Comparison of ENCODE assay signal across 8 cellular contexts in genomic region chr3:27360113-27361078, GRCh38. TPM values are rescaled to one million over a fixed set of nuclear protein-coding genes. Genes with fewer than 3 reads are reported as not detected.
DNase-seq lines count a peak whose midpoint lies in the region; ATAC-seq and TF ChIP-seq lines count a peak whose summit lies in the region.

No MANE protein-coding gene starts in this region.

- CTCF ChIA-PET in activated CD8-positive, alpha-beta memory T cell treated with anti-CD3 and anti-CD28 coated beads, Interleukin-2, amount 10 ng/mL, durations not matched to agents 7 days and 5 days (lab: Charles Lee), result interaction anchor here (0.6 kb wide), 1 partner anchor 101 kb away, joined by 4 read pairs; no protein-coding TSS in a partner anchor

- H3K27me3 ChIP-seq in hepatocyte, result no peaks in the 10 kb centered on the region
- no peaks in the 10 kb centered on the region for H3K27me3 ChIP-seq in dorsolateral prefrontal cortex

- H3K27ac Mint-ChIP-seq in activated CD8-positive, alpha-beta memory T cell treated with anti-CD3 and anti-CD28 coated beads, Interleukin-2, amount 10 ng/mL, durations not matched to agents 7 days and 5 days, result no peak overlapping the region

- H4K20me1 ChIP-seq in hepatocyte (ENCODE audit: insufficient read depth, poor library complexity, severe bottlenecking), result no peaks in the 10 kb centered on the region

- H3K9me3 Mint-ChIP-seq in activated CD8-positive, alpha-beta memory T cell treated with anti-CD3 and anti-CD28 coated beads, Interleukin-2, amount 10 ng/mL, durations not matched to agents 7 days and 5 days (ENCODE audit: low read depth), result no peaks in the 10 kb centered on the region

- H3K9me3 ChIP-seq in hepatocyte (ENCODE audit: low read depth), result no peaks in the 10 kb centered on the region

- DNase-seq in NCI-H524 treated with DMSO at 0.1 percent for 48 hours (lab: John Stamatoyannopoulos, UW), result peak; percentile 23
- DNase-seq in hepatocyte (ENCODE audit: low spot score), result peak; percentile 70
- no peak for DNase-seq in dorsolateral prefrontal cortex
- no peak for DNase-seq in AG20443 (ENCODE audit: low spot score)
- DNase-seq in activated effector memory CD4-positive, alpha-beta T cell treated with anti-CD3 and anti-CD28 coated beads, Interleukin-2, amount 50 U/mL, for 16 hours, result no peak
- no peak for DNase-seq in activated CD8-positive, alpha-beta memory T cell treated with anti-CD3 and anti-CD28 coated beads, Interleukin-2, amount 10 ng/mL, durations not matched to agents 7 days and 5 days

- H2AFZ ChIP-seq in hepatocyte, result no peak overlapping the region

- H3K9me2 ChIP-seq in hepatocyte (replicated peaks; ENCODE audit: insufficient read depth), result no peaks in the 10 kb centered on the region

- no peaks in the 10 kb centered on the region for H3K27me3 Mint-ChIP-seq in activated CD8-positive, alpha-beta memory T cell treated with anti-CD3 and anti-CD28 coated beads, Interleukin-2, amount 10 ng/mL, durations not matched to agents 7 days and 5 days

- no peak overlapping the region for H3K4me3 ChIP-seq in hepatocyte
- H3K4me3 ChIP-seq in dorsolateral prefrontal cortex, result no peak overlapping the region

- H3K4me3 Mint-ChIP-seq in activated CD8-positive, alpha-beta memory T cell treated with anti-CD3 and anti-CD28 coated beads, Interleukin-2, amount 10 ng/mL, durations not matched to agents 7 days and 5 days, result no peak overlapping the region

- TF ChIP-seq CTCF in hepatocyte (IDR thresholded peaks at IDR 0.05; ENCODE audit: poor library complexity) (no peak), dorsolateral prefrontal cortex (IDR thresholded peaks at IDR 0.05 in 54 of 56, conservative IDR thresholded peaks at IDR 0.05 in 2 of 56; ENCODE audit: low read depth in 1 of 56, partially characterized antibody in 56 of 56) (no peak)

- H3K4me1 ChIP-seq in hepatocyte (ENCODE audit: insufficient read depth), result peaks cover 28% of the 10 kb centered on the region

- no peaks in the 10 kb centered on the region for H3K36me3 ChIP-seq in hepatocyte (replicated peaks; ENCODE audit: insufficient read depth, low read depth)

- ATAC-seq in GM18511 (IDR thresholded peaks at IDR 0.05; ENCODE audit: unreplicated experiment) (peak; percentile 67), HG02943 (IDR thresholded peaks at IDR 0.05; ENCODE audit: low read depth, unreplicated experiment) (peak; percentile 42)
- no peak for ATAC-seq in activated CD8-positive, alpha-beta memory T cell treated with anti-CD3 and anti-CD28 coated beads, Interleukin-2, amount 10 ng/mL, durations not matched to agents 7 days and 5 days

- intact Hi-C loops in dorsolateral prefrontal cortex (cut with DNase I), result no loop called here

- no peaks in the 10 kb centered on the region for H3K79me2 ChIP-seq in hepatocyte

- peaks cover 27% of the 10 kb centered on the region for H3K4me1 Mint-ChIP-seq in activated CD8-positive, alpha-beta memory T cell treated with anti-CD3 and anti-CD28 coated beads, Interleukin-2, amount 10 ng/mL, durations not matched to agents 7 days and 5 days

- no peaks in the 10 kb centered on the region for H3K36me3 Mint-ChIP-seq in activated CD8-positive, alpha-beta memory T cell treated with anti-CD3 and anti-CD28 coated beads, Interleukin-2, amount 10 ng/mL, durations not matched to agents 7 days and 5 days

- 66% methylated on average over 7 of the region's 7 CpGs for WGBS in hepatocyte (ENCODE audit: low lambda C conversion rate, missing lambda C conversion rate)

- no peak overlapping the region for H3K4me2 ChIP-seq in hepatocyte

- H3K27ac ChIP-seq in hepatocyte (peak overlapping the region; percentile 61), dorsolateral prefrontal cortex (no peak overlapping the region)

RNA-seq across cellular contexts. Expression of gene NEK10, which starts 8.8 kb away (rescaled TPM):
- 2.0 and 2.3 TPM in 2 replicates for total RNA-seq in hepatocyte
- 0.13 and 0.73 TPM in 2 replicates for polyA plus RNA-seq in hepatocyte
- 10 to 100 TPM in 117 of 120 experiments, 1 to 10 TPM in 3; 8.2 to 31.0 (median 19.9) TPM for total RNA-seq in dorsolateral prefrontal cortex
- total RNA-seq in activated CD8-positive, alpha-beta memory T cell treated with anti-CD3 and anti-CD28 coated beads, Interleukin-2, amount 10 ng/mL, durations not matched to agents 7 days and 5 days, result under 1 TPM; 0.70 to 0.73 TPM

Comparison
In these comparisons a context has a peak if more than half of its experiments do, and no peak if none do; other contexts are left out.
1. DNase-seq: peak in NCI-H524 treated with DMSO at 0.1 percent for 48 hours (single experiment) and hepatocyte (single experiment); none in dorsolateral prefrontal cortex (0 of 10), AG20443 (single experiment), activated effector memory CD4-positive, alpha-beta T cell treated with anti-CD3 and anti-CD28 coated beads, Interleukin-2, amount 50 U/mL, for 16 hours (single experiment) and activated CD8-positive, alpha-beta memory T cell treated with anti-CD3 and anti-CD28 coated beads, Interleukin-2, amount 10 ng/mL, durations not matched to agents 7 days and 5 days (single experiment).